Comparison of ENCODE assay signal across 13 cellular contexts in genomic region chr11:12092714-12093113, GRCh38. TPM values are rescaled to one million over a fixed set of nuclear protein-coding genes. Genes with fewer than 3 reads are reported as not detected.
DNase-seq lines count a peak whose midpoint lies in the region; ATAC-seq and TF ChIP-seq lines count a peak whose summit lies in the region.
"Had no signal": no experiment of that assay in that cellular context is flagged by ENCODE, and none has a peak within 500 bp of the region (broad histone marks: within the 10 kb centered on the region; RNA-seq: fewer than 3 reads in every experiment).

No MANE protein-coding gene starts in this region.

- DNase-seq in DMS79 treated with DMSO at 0.1 percent for 48 hours (lab: John Stamatoyannopoulos, UW) (peak; percentile 78), NCI-H146 (lab: John Stamatoyannopoulos, UW) (peak; percentile 94), coronary artery (ENCODE audit: low spot score) (no peak), occipital lobe (lab: John Stamatoyannopoulos, UW) (peak; percentile 25), NOMO-1 treated with dmso at 0.1 percent for 144 hours (lab: John Stamatoyannopoulos, UW; ENCODE audit: unreplicated experiment) (no peak), psoas muscle (no peak), NCI-H1930 (lab: John Stamatoyannopoulos, UW) (no peak), GM03348 (ENCODE audit: low spot score) (no peak)
- DNase-seq: activated naive CD8-positive, alpha-beta T cell treated with anti-CD3 and anti-CD28 coated beads, Interleukin-2, amount 10 ng/mL, durations not matched to agents 7 days and 5 days; CD4-positive, alpha-beta memory T cell; SHP77 treated with DMSO at 0.1 percent for 48 hours had no signal

- no peaks in the 10 kb centered on the region for H3K4me1 ChIP-seq in psoas muscle
- H3K4me1 ChIP-seq: prostate gland had no signal

- no peaks in the 10 kb centered on the region for H3K9me3 ChIP-seq in psoas muscle
- H3K9me3 ChIP-seq: prostate gland had no signal

- H3K36me3 ChIP-seq in psoas muscle (ENCODE audit: insufficient read depth in 1 of 2, low read depth in 1 of 2), result no peaks in the 10 kb centered on the region
- H3K36me3 ChIP-seq: prostate gland had no signal

- intact Hi-C loops in psoas muscle (cut with DNase I), result no loop called here

- ATAC-seq in psoas muscle, result no peak
- ATAC-seq: stimulated activated memory B cell treated with anti-CD40 and anti-IgM and Interleukin-4, amounts not matched to agents 10 μg/mL and 1 μg/mL and 100 μg/mL, for 72 hours had no signal

- H3K4me3 ChIP-seq in coronary artery, result no peak overlapping the region
- no peak overlapping the region for H3K4me3 ChIP-seq in psoas muscle
- H3K4me3 ChIP-seq: prostate gland had no signal

- WGBS in psoas muscle, 3 donors, result 56 to 71% (median 60%) methylated on average over 6 of the region's 6 CpGs

- H3K27ac ChIP-seq in coronary artery (peak overlapping the region; percentile 49 to 97), psoas muscle (no peak overlapping the region)
- H3K27ac ChIP-seq: prostate gland had no signal

- TF ChIP-seq CTCF in coronary artery (IDR thresholded peaks at IDR 0.05) (no peak), psoas muscle (IDR thresholded peaks at IDR 0.05) (no peak)

- H3K27me3 ChIP-seq in psoas muscle (ENCODE audit: insufficient read depth in 3 of 3, low read length in 2 of 3), result peaks cover 0 to 12% (median 2%) of the 10 kb centered on the region in 3 donors

RNA-seq across cellular contexts. Expression of gene MICAL2, which starts 17.7 kb away (rescaled TPM):
- total RNA-seq in occipital lobe (28.2 TPM), psoas muscle (10 to 100 TPM; 14.0 to 45.7 (median 29.0) TPM)
- 10 to 100 TPM in 2 of 3 donors, 1 to 10 TPM in 1; 6.8 to 15.0 (median 11.7) TPM for polyA plus RNA-seq in psoas muscle

Comparison
In these comparisons a context has a peak if more than half of its experiments do, and no peak if none do; other contexts are left out.
1. DNase-seq: peak in DMS79 treated with DMSO at 0.1 percent for 48 hours (single experiment), NCI-H146 (single experiment) and occipital lobe (single experiment); none in coronary artery (single experiment), NOMO-1 treated with dmso at 0.1 percent for 144 hours (single experiment), psoas muscle (0 of 2), NCI-H1930 (0 of 2) and GM03348 (single experiment).